ENCODE assay signal across 10 cellular contexts in genomic region chr11:47899801-47900200, GRCh38. TPM values are rescaled to one million over a fixed set of nuclear protein-coding genes. Genes with fewer than 3 reads are reported as not detected.
DNase-seq lines count a peak whose midpoint lies in the region; ATAC-seq, FAIRE-seq and TF ChIP-seq lines count a peak whose summit lies in the region.
"Had no signal": no experiment of that assay in that cellular context is flagged by ENCODE, and none has a peak within 500 bp of the region (broad histone marks: within the 10 kb centered on the region; RNA-seq: fewer than 3 reads in every experiment).

No MANE protein-coding gene starts in this region.

- peak; percentile 93 for ATAC-seq in GM19455 (IDR thresholded peaks at IDR 0.05; ENCODE audit: unreplicated experiment)
- peak; percentile 98 for ATAC-seq in HG03025 (IDR thresholded peaks at IDR 0.05; ENCODE audit: low FRiP score, unreplicated experiment)

- POLR2A ChIA-PET in RWPE1 (lab: Yijun Ruan, JAX; ENCODE audit: low non-redundant PET), result no interaction called here

- no peak for TF ChIP-seq POLR2A in Peyer's patch (IDR thresholded peaks at IDR 0.05)
- no peak for TF ChIP-seq POLR2A in prostate gland (IDR thresholded peaks at IDR 0.05)

- no peak for TF ChIP-seq CTCF in GM13977 (IDR thresholded peaks at IDR 0.05; ENCODE audit: extremely low read depth, insufficient read depth, missing control alignments)
- no peak for TF ChIP-seq CTCF in Peyer's patch (IDR thresholded peaks at IDR 0.05)
- no peak for TF ChIP-seq CTCF in RWPE1 (conservative IDR thresholded peaks at IDR 0.05; ENCODE audit: low read depth)
- no peak for TF ChIP-seq CTCF in prostate gland (IDR thresholded peaks at IDR 0.05)

- CTCF ChIA-PET in RWPE1 (lab: Yijun Ruan, JAX), result interaction anchor here (0.6 kb wide), 1 partner anchor 68 kb away, joined by 5 read pairs; no protein-coding TSS in a partner anchor

- WGBS in prostate gland, result 83% methylated on average over 2 of the region's 2 CpGs

- H3K4me1 ChIP-seq in Peyer's patch (peaks cover 0 to 4% (median 0%) of the 10 kb centered on the region in 4 donors), prostate gland (replicated peaks) (no peaks in the 10 kb centered on the region)

- no peaks in the 10 kb centered on the region for H3K36me3 ChIP-seq in Peyer's patch
- no peaks in the 10 kb centered on the region for H3K36me3 ChIP-seq in prostate gland

- intact Hi-C loops in prostate gland (cut with DNase I), result no loop called here

- H3K9me3 ChIP-seq in Peyer's patch (no peaks in the 10 kb centered on the region), prostate gland (no peaks in the 10 kb centered on the region)

- no peak for FAIRE-seq in frontal cortex (lab: Jason Lieb, UNC)

- DNase-seq in GM13977 (ENCODE audit: low spot score), result peak; percentile 74
- DNase-seq in Peyer's patch, result peak in 2 of 3 donors; percentile 78 to 80
- no peak for DNase-seq in RWPE1 (ENCODE audit: low spot score)
- no peak for DNase-seq in frontal cortex (ENCODE audit: low spot score in 2 of 2)
- DNase-seq in prostate gland (ENCODE audit: low spot score), result no peak
- DNase-seq in DMS53 (lab: John Stamatoyannopoulos, UW), result no peak
- DNase-seq: NCI-H2029 had no signal

- H3K27me3 ChIP-seq in Peyer's patch, result no peaks in the 10 kb centered on the region
- no peaks in the 10 kb centered on the region for H3K27me3 ChIP-seq in prostate gland (replicated peaks; ENCODE audit: insufficient read depth)

- H3K27ac ChIP-seq in Peyer's patch, result peak overlapping the region in 1 of 4 donors; percentile 43
- H3K27ac ChIP-seq in RWPE1, result no peak overlapping the region
- no peak overlapping the region for H3K27ac ChIP-seq in prostate gland
- H3K27ac ChIP-seq: C4-2B had no signal

- H3K4me3 ChIP-seq in Peyer's patch (no peak overlapping the region), prostate gland (no peak overlapping the region)

- in situ Hi-C loops in GM13977 (cut with MboI; ENCODE audit: low pct_unique_long_range_greater_than_20kb, low sequenced_read_pairs, unreplicated experiment), result no loop called here

RNA-seq across cellular contexts. Expression of gene NUP160, which starts 51.7 kb away (rescaled TPM):
- 10 to 100 TPM; 17.3 to 45.4 (median 22.7) TPM for total RNA-seq in Peyer's patch
- 57.5 TPM for total RNA-seq in frontal cortex
- total RNA-seq in prostate gland, result 10 to 100 TPM; 17.9 to 43.2 TPM

Comparison
In these comparisons a context has a peak if more than half of its experiments do, and no peak if none do; other contexts are left out.
1. DNase-seq: peak in GM13977 (single experiment) and Peyer's patch (2 of 3); none in RWPE1 (single experiment), frontal cortex (0 of 2), prostate gland (single experiment) and DMS53 (single experiment).